ENCODE assay signal across 32 cellular contexts in the genomic region with DNA sequence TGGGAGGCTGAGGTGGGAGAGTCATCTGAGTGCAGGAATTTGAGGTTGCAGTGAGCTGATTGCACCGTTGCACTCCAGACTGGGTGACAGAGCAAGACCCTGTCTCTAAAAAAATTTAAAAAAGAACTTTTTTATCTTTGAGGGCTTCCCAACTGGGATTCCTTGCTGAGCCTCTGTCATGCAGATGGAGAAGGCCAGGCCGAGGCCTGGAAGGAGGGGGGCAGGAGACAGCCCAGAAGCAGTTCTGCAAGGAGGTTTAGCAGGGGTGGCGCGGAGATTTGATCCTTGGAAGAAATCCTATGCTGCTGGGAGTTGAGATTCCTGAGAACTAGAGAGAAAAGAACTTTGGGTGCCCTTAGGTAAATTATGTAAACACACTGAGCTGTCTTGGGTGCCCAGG.
"Had no signal": no experiment of that assay in that cellular context is flagged by ENCODE, and none has a peak within 500 bp of the region (broad histone marks: within the 10 kb centered on the region; RNA-seq: fewer than 3 reads in every experiment).

No MANE protein-coding gene starts in this region.

- H3K4me3 Mint-ChIP-seq: activated B cell treated with CpG ODN at 0.5 μM for 24 hours; activated CD8-positive, alpha-beta T cell treated with anti-CD3 and anti-CD28 coated beads for 36 hours; activated T-cell treated with anti-CD3 and anti-CD28 coated beads, Interleukin-2, amount 50 U/mL, for 4 hours; natural killer cell had no signal

- H3K36me3 Mint-ChIP-seq: natural killer cell had no signal

- FAIRE-seq: colon, endometrium, islet of Langerhans had no signal

- H3K9me3 Mint-ChIP-seq: activated B cell treated with CpG ODN at 0.5 μM for 24 hours; activated T-cell treated with anti-CD3 and anti-CD28 coated beads, Interleukin-2, amount 50 U/mL, for 4 hours; natural killer cell had no signal

- H3K9me3 ChIP-seq: lower lobe of right lung, neutrophil, prostate gland, testis, transverse colon had no signal

- H3K4me1 ChIP-seq: left lung, lower lobe of right lung, prostate gland, testis had no signal

- DNase-seq: activated B cell treated with CpG ODN at 0.5 μM for 24 hours; activated CD4-positive, alpha-beta T cell treated with anti-CD3 and anti-CD28 coated beads, Interleukin-2, amount 50 U/mL, for 1 hour; activated CD8-positive, alpha-beta T cell treated with anti-CD3 and anti-CD28 coated beads for 36 hours; activated T-cell treated with anti-CD3 and anti-CD28 coated beads, Interleukin-2, amount 50 U/mL, for 4 hours; anterior cingulate cortex; dermis blood vessel endothelial cell; effector CD4-positive, alpha-beta T cell; esophagus squamous epithelium; foreskin melanocyte; left lung; lower lobe of right lung; mesenchymal stem cell; natural killer cell; ovary; retina; stimulated activated CD4-positive, alpha-beta T cell treated with anti-CD3 and anti-CD28 coated beads, Interleukin-12 subunit alpha, Interleukin-12 subunit beta, amount 100 ng/mL, for 4 hours; stimulated activated CD4-positive, alpha-beta T cell treated with anti-CD3 and anti-CD28 coated beads, Interleukin-4, amount 100 ng/mL, for 1 hour; stimulated activated naive CD8-positive, alpha-beta T cell treated with anti-CD3 and anti-CD28 coated beads, Interleukin-15, Interleukin-2, amounts not matched to agents 100 U/mL and 50 U/mL, for 24 hours; T-helper 2 cell; testis; transverse colon had no signal

- H3K4me1 Mint-ChIP-seq: activated B cell treated with CpG ODN at 0.5 μM for 24 hours had no signal

- H3K27ac Mint-ChIP-seq: activated B cell treated with CpG ODN at 0.5 μM for 24 hours; activated CD8-positive, alpha-beta T cell treated with anti-CD3 and anti-CD28 coated beads for 36 hours; activated naive CD4-positive, alpha-beta T cell treated with anti-CD3 and anti-CD28 coated beads, Interleukin-2, amount 50 U/mL, for 72 hours; activated T-helper 2 cell treated with anti-CD3 and anti-CD28 coated beads, Interferon-gamma antibody, Interleukin-2, Interleukin-4, amounts not matched to agents 10 μg/mL and 5 μg/mL and 100 μg/mL, durations not matched to agents 14 hours and 24 hours and 36 hours; natural killer cell had no signal

- H3K27me3 ChIP-seq: esophagus squamous epithelium, left lung, neutrophil, ovary, testis, transverse colon, vagina had no signal

- ATAC-seq: activated CD8-positive, alpha-beta T cell treated with anti-CD3 and anti-CD28 coated beads for 36 hours; activated naive CD4-positive, alpha-beta T cell treated with anti-CD3 and anti-CD28 coated beads, Interleukin-2, amount 50 U/mL, for 72 hours; activated T-cell treated with anti-CD3 and anti-CD28 coated beads, Interleukin-2, amount 50 U/mL, for 4 hours; left lung; lower lobe of right lung; natural killer cell; sciatic nerve; stimulated activated naive CD8-positive, alpha-beta T cell treated with anti-CD3 and anti-CD28 coated beads, Interleukin-15, Interleukin-2, amounts not matched to agents 100 U/mL and 50 U/mL, for 24 hours had no signal

- H3K4me3 ChIP-seq: esophagus squamous epithelium, left lung, lower lobe of right lung, ovary, prostate gland, skin epidermis, testis, transverse colon, vagina had no signal

- H3K36me3 ChIP-seq: esophagus squamous epithelium, left lung, lower lobe of right lung, neutrophil, ovary, prostate gland, transverse colon, vagina had no signal

- H3K27ac ChIP-seq: epithelial cell of prostate, esophagus squamous epithelium, left lung, lower lobe of right lung, neutrophil, ovary, prostate gland, skin epidermis, testis, transverse colon, vagina had no signal
